In genomic region chr21:33027401-33028185, GRCh38 we compare ENCODE assay signal across 22 cellular contexts. TPM values are rescaled to one million over a fixed set of nuclear protein-coding genes. Genes with fewer than 3 reads are reported as not detected.
DNase-seq lines count a peak whose midpoint lies in the region; TF ChIP-seq lines count a peak whose summit lies in the region.
"Had no signal": no experiment of that assay in that cellular context is flagged by ENCODE, and none has a peak within 500 bp of the region (broad histone marks: within the 10 kb centered on the region; RNA-seq: fewer than 3 reads in every experiment).

No MANE protein-coding gene starts in this region.

- peak; percentile 71 for DNase-seq in NCI-H748 (lab: John Stamatoyannopoulos, UW; ENCODE audit: unreplicated experiment)
- DNase-seq in NCI-H748 treated with DMSO at 0.1 percent for 48 hours (lab: John Stamatoyannopoulos, UW): no peak
- no peak for DNase-seq in NB4 (ENCODE audit: low read depth)
- DNase-seq in glutamatergic neuron: peak; percentile 41
- DNase-seq in sigmoid colon: peak; percentile 27
- no peak for DNase-seq in NCI-H345 treated with DMSO at 0.1 percent for 48 hours (lab: John Stamatoyannopoulos, UW; ENCODE audit: unreplicated experiment)
- no peak for DNase-seq in NCI-H1417 (lab: John Stamatoyannopoulos, UW)
- DNase-seq in T-helper 2 cell treated with Interferon-gamma antibody and Interleukin-4, amounts not matched to agents 5 μg/mL and 100 μg/mL, for 36 hours (ENCODE audit: low spot score): no peak
- DNase-seq: activated CD4-positive, CD25-positive, alpha-beta regulatory T cell; activated CD8-positive, alpha-beta memory T cell treated with anti-CD3 and anti-CD28 coated beads, Interleukin-2, amount 50 U/mL, for 4 hours; activated naive CD4-positive, alpha-beta T cell treated with anti-CD3 and anti-CD28 coated beads for 36 hours; KG1; kidney glomerular epithelial cell; NCI-H1417 treated with DMSO at 0.1 percent for 48 hours; ovary; transverse colon had no signal

- TF ChIP-seq EP300 in sigmoid colon (IDR thresholded peaks at IDR 0.05): no peak

- no peak overlapping the region for H3K27ac ChIP-seq in sigmoid colon
- H3K27ac ChIP-seq: ovary, skin epidermis, transverse colon had no signal

- no peak overlapping the region for H3K27ac Mint-ChIP-seq in glutamatergic neuron (ENCODE audit: unreplicated experiment)
- no peak overlapping the region for H3K27ac Mint-ChIP-seq in T-helper 2 cell treated with Interferon-gamma antibody and Interleukin-4, amounts not matched to agents 5 μg/mL and 100 μg/mL, for 36 hours
- H3K27ac Mint-ChIP-seq: activated naive CD4-positive, alpha-beta T cell treated with anti-CD3 and anti-CD28 coated beads for 36 hours had no signal

- H3K4me1 ChIP-seq in sigmoid colon: peaks cover 0 to 65% (median 51%) of the 10 kb centered on the region in 4 donors

- TF ChIP-seq POLR2A in NB4 (IDR thresholded peaks at IDR 0.05; ENCODE audit: extremely low read depth, insufficient read length) (no peak), sigmoid colon (IDR thresholded peaks at IDR 0.05) (no peak)

- TF ChIP-seq CTCF in NB4 (IDR thresholded peaks at IDR 0.05; ENCODE audit: low read depth, low read length) (no peak), glutamatergic neuron (IDR thresholded peaks at IDR 0.05; ENCODE audit: partially characterized antibody, unreplicated experiment) (no peak), sigmoid colon (IDR thresholded peaks at IDR 0.05) (no peak)

- no peaks in the 10 kb centered on the region for H3K36me3 Mint-ChIP-seq in glutamatergic neuron (ENCODE audit: unreplicated experiment)
- H3K36me3 Mint-ChIP-seq in T-helper 2 cell treated with Interferon-gamma antibody and Interleukin-4, amounts not matched to agents 5 μg/mL and 100 μg/mL, for 36 hours (ENCODE audit: low read depth): peaks cover 2% of the 10 kb centered on the region
- H3K36me3 Mint-ChIP-seq: brain had no signal

- H3K36me3 ChIP-seq in sigmoid colon: no peaks in the 10 kb centered on the region
- H3K36me3 ChIP-seq: ovary, transverse colon had no signal

- no peaks in the 10 kb centered on the region for H3K9me3 ChIP-seq in sigmoid colon
- H3K9me3 ChIP-seq: ovary, transverse colon had no signal

- peaks cover 27% of the 10 kb centered on the region for H3K4me1 Mint-ChIP-seq in glutamatergic neuron (ENCODE audit: low read depth, unreplicated experiment)
- H3K4me1 Mint-ChIP-seq in T-helper 2 cell treated with Interferon-gamma antibody and Interleukin-4, amounts not matched to agents 5 μg/mL and 100 μg/mL, for 36 hours (ENCODE audit: low read depth): peaks cover 15% of the 10 kb centered on the region

- intact Hi-C loops in sigmoid colon (cut with DNase I): no loop called here

- peaks cover 51 to 100% (median 99%) of the 10 kb centered on the region in 3 donors for H3K27me3 ChIP-seq in sigmoid colon

- H3K27me3 Mint-ChIP-seq in glutamatergic neuron (ENCODE audit: unreplicated experiment): peaks cover 33% of the 10 kb centered on the region
- peaks cover 79% of the 10 kb centered on the region for H3K27me3 Mint-ChIP-seq in T-helper 2 cell treated with Interferon-gamma antibody and Interleukin-4, amounts not matched to agents 5 μg/mL and 100 μg/mL, for 36 hours (ENCODE audit: low read depth)

- 4 to 13% methylated on average over 82 of the region's 82 CpGs for WGBS in sigmoid colon, 2 donors

- H3K9me3 Mint-ChIP-seq in glutamatergic neuron (ENCODE audit: unreplicated experiment): peaks cover 24% of the 10 kb centered on the region
- no peaks in the 10 kb centered on the region for H3K9me3 Mint-ChIP-seq in T-helper 2 cell treated with Interferon-gamma antibody and Interleukin-4, amounts not matched to agents 5 μg/mL and 100 μg/mL, for 36 hours
- H3K9me3 Mint-ChIP-seq: activated naive CD4-positive, alpha-beta T cell treated with anti-CD3 and anti-CD28 coated beads for 36 hours had no signal

- peak overlapping the region; percentile 83 for H3K4me3 Mint-ChIP-seq in glutamatergic neuron (ENCODE audit: unreplicated experiment)
- H3K4me3 Mint-ChIP-seq in T-helper 2 cell treated with Interferon-gamma antibody and Interleukin-4, amounts not matched to agents 5 μg/mL and 100 μg/mL, for 36 hours: no peak overlapping the region

- H3K4me3 ChIP-seq in NB4 (ENCODE audit: low read depth, low read length) (peak overlapping the region; percentile 48), sigmoid colon (no peak overlapping the region)
- H3K4me3 ChIP-seq: ovary, skin epidermis, transverse colon had no signal

RNA-seq across cellular contexts. Expression of gene OLIG2, which starts 1.9 kb away (rescaled TPM):
- total RNA-seq in glutamatergic neuron (ENCODE audit: unreplicated experiment) (21.4 TPM), sigmoid colon (not detected)
- not detected for polyA plus RNA-seq in sigmoid colon
- total RNA-seq: activated naive CD4-positive, alpha-beta T cell treated with anti-CD3 and anti-CD28 coated beads for 36 hours; dermis blood vessel endothelial cell; esophagus mucosa; ovary; transverse colon had no signal
- polyA plus RNA-seq: CD14-positive monocyte, ovary had no signal

RNA-seq across cellular contexts. Expression of gene OLIG1, which starts 42.3 kb away (rescaled TPM):
- total RNA-seq in glutamatergic neuron (ENCODE audit: unreplicated experiment) (14.2 TPM), sigmoid colon (not detected)
- polyA plus RNA-seq in sigmoid colon: not detected
- total RNA-seq: activated naive CD4-positive, alpha-beta T cell treated with anti-CD3 and anti-CD28 coated beads for 36 hours; dermis blood vessel endothelial cell; esophagus mucosa; H4; ovary; transverse colon had no signal
- polyA plus RNA-seq: ovary had no signal

Comparison
In these comparisons a context has a peak if more than half of its experiments do, and no peak if none do; other contexts are left out.
1. DNase-seq: peak in NCI-H748 (single experiment), glutamatergic neuron (single experiment) and sigmoid colon (single experiment); none in NCI-H748 treated with DMSO at 0.1 percent for 48 hours (single experiment), NB4 (single experiment), NCI-H345 treated with DMSO at 0.1 percent for 48 hours (single experiment), NCI-H1417 (0 of 3) and T-helper 2 cell treated with Interferon-gamma antibody and Interleukin-4, amounts not matched to agents 5 μg/mL and 100 μg/mL, for 36 hours (single experiment).
2. RNA of gene OLIG2, which starts 1.9 kb away (total RNA-seq): 21.4 TPM in glutamatergic neuron (single experiment); not detected in sigmoid colon; every median in the first group is over 10 times any median in the second.
3. RNA of gene OLIG1, which starts 42.3 kb away (total RNA-seq): 14.2 TPM in glutamatergic neuron (single experiment); not detected in sigmoid colon; every median in the first group is over 10 times any median in the second.